Comparison of ENCODE assay signal across 14 cellular contexts in the genomic region with DNA sequence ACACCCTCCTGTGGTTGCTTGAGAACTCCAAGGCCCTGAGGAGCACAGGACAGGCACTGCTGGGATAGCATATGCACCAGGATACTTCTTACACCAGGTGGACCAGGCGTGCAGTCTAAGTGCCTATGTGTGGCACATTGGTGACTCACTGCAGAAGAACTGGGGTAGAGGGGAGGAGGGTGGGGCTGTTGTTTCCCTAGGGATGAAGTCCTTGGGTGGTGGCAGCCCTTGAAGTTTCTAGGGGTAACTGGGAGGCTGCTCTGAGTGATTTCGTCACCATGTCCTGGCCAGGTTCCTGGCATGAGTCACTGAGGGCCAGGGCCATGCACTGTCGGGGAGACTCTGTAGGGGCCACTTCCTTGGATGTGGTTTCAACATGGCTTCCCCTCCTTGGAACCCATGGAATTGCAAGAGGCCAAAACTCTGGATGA. TPM values are rescaled to one million over a fixed set of nuclear protein-coding genes. Genes with fewer than 3 reads are reported as not detected.
A peak's percentile ranks its signal among the peaks of the same experiment; 100 is the strongest.
DNase-seq lines count a peak whose midpoint lies in the region; ATAC-seq, FAIRE-seq and TF ChIP-seq lines count a peak whose summit lies in the region.
"Had no signal": no experiment of that assay in that cellular context is flagged by ENCODE, and none has a peak within 500 bp of the region (broad histone marks: within the 10 kb centered on the region; RNA-seq: fewer than 3 reads in every experiment).

No MANE protein-coding gene starts in this region.

- H3K27me3 ChIP-seq in breast epithelium: no peaks in the 10 kb centered on the region
- H3K27me3 ChIP-seq in kidney epithelial cell (ENCODE audit: control insufficient read depth, insufficient read depth, low read length): no peaks in the 10 kb centered on the region
- H3K27me3 ChIP-seq: ovary had no signal

- no peak for ATAC-seq in HG02885 (IDR thresholded peaks at IDR 0.05; ENCODE audit: poor library complexity, unreplicated experiment)
- no peak for ATAC-seq in GM19035 (IDR thresholded peaks at IDR 0.05; ENCODE audit: unreplicated experiment)
- ATAC-seq: activated CD8-positive, alpha-beta T cell treated with anti-CD3 and anti-CD28 coated beads, Interleukin-2, amount 10 ng/mL, durations not matched to agents 7 days and 5 days had no signal

- H3K36me3 ChIP-seq in breast epithelium (no peaks in the 10 kb centered on the region), kidney epithelial cell (ENCODE audit: control insufficient read depth, insufficient read depth, low read length) (no peaks in the 10 kb centered on the region)
- H3K36me3 ChIP-seq: ovary had no signal

- CTCF ChIA-PET in MCF 10A (lab: Yijun Ruan, JAX): interaction anchor here (0.5 to 11.8 kb wide), 6 partner anchors 9 to 222 kb away, joined by 3 to 297 read pairs (median 4); no protein-coding TSS in a partner anchor

- no peaks in the 10 kb centered on the region for H3K36me3 Mint-ChIP-seq in MCF 10A (ENCODE audit: insufficient read depth, unreplicated experiment)
- peaks cover 52% of the 10 kb centered on the region for H3K36me3 Mint-ChIP-seq in dendritic cell treated with granulocyte-macrophage colony-stimulating factor and Interleukin-4, amounts not matched to agents 40 ng/mL and 50 ng/mL, for 4 days (ENCODE audit: low read depth)
- H3K36me3 Mint-ChIP-seq: brain had no signal

- H3K4me1 ChIP-seq in breast epithelium: peaks cover 3 to 10% of the 10 kb centered on the region in 2 donors

- intact Hi-C loops in MCF 10A (cut with micrococcal nuclease): no loop called here
- intact Hi-C loops in breast epithelium (cut with DNase I; ENCODE audit: low total_unique reads): no loop called here
- intact Hi-C loops in dendritic cell treated with granulocyte-macrophage colony-stimulating factor and Interleukin-4, amounts not matched to agents 40 ng/mL and 50 ng/mL, for 4 days (cut with micrococcal nuclease): no loop called here

- no peak overlapping the region for H3K4me3 Mint-ChIP-seq in MCF 10A (ENCODE audit: unreplicated experiment)
- H3K4me3 Mint-ChIP-seq in dendritic cell treated with granulocyte-macrophage colony-stimulating factor and Interleukin-4, amounts not matched to agents 40 ng/mL and 50 ng/mL, for 4 days: no peak overlapping the region
- H3K4me3 Mint-ChIP-seq: activated CD8-positive, alpha-beta T cell treated with anti-CD3 and anti-CD28 coated beads, Interleukin-2, amount 10 ng/mL, durations not matched to agents 7 days and 5 days; brain had no signal

- TF ChIP-seq CTCF in MCF 10A (IDR thresholded peaks at IDR 0.05; ENCODE audit: unreplicated experiment) (no peak), breast epithelium (IDR thresholded peaks at IDR 0.05) (no peak), kidney epithelial cell (IDR thresholded peaks at IDR 0.05; ENCODE audit: insufficient read depth, low read length, poor library complexity, severe bottlenecking) (no peak)

- no peaks in the 10 kb centered on the region for H3K27me3 Mint-ChIP-seq in MCF 10A (ENCODE audit: insufficient read depth, unreplicated experiment)
- H3K27me3 Mint-ChIP-seq in dendritic cell treated with granulocyte-macrophage colony-stimulating factor and Interleukin-4, amounts not matched to agents 40 ng/mL and 50 ng/mL, for 4 days: no peaks in the 10 kb centered on the region

- H3K4me1 Mint-ChIP-seq in MCF 10A (ENCODE audit: insufficient read depth, unreplicated experiment): peaks cover 53% of the 10 kb centered on the region
- peaks cover 34% of the 10 kb centered on the region for H3K4me1 Mint-ChIP-seq in dendritic cell treated with granulocyte-macrophage colony-stimulating factor and Interleukin-4, amounts not matched to agents 40 ng/mL and 50 ng/mL, for 4 days (ENCODE audit: low read depth)

- no peaks in the 10 kb centered on the region for H3K9me3 ChIP-seq in breast epithelium
- H3K9me3 ChIP-seq: ovary had no signal

- DNase-seq in MCF 10A (ENCODE audit: unreplicated experiment) (peak; percentile 95), breast epithelium (ENCODE audit: low spot score in 2 of 2) (no peak), kidney epithelial cell (ENCODE audit: low read depth) (peak; percentile 45), DMS 273 (lab: John Stamatoyannopoulos, UW; ENCODE audit: unreplicated experiment) (no peak), frontal cortex (ENCODE audit: low spot score in 2 of 2) (no peak)
- DNase-seq: 8988T; activated CD8-positive, alpha-beta T cell treated with anti-CD3 and anti-CD28 coated beads, Interleukin-2, amount 10 ng/mL, durations not matched to agents 7 days and 5 days; NCI-H1436; ovary; SIG-M5 had no signal

- H3K4me3 ChIP-seq in breast epithelium (no peak overlapping the region), kidney epithelial cell (ENCODE audit: low read depth, low read length) (no peak overlapping the region)
- H3K4me3 ChIP-seq: ovary had no signal

- H3K9me3 Mint-ChIP-seq in MCF 10A (ENCODE audit: unreplicated experiment): no peaks in the 10 kb centered on the region
- H3K9me3 Mint-ChIP-seq in dendritic cell treated with granulocyte-macrophage colony-stimulating factor and Interleukin-4, amounts not matched to agents 40 ng/mL and 50 ng/mL, for 4 days: no peaks in the 10 kb centered on the region
- H3K9me3 Mint-ChIP-seq: brain had no signal

- POLR2A ChIA-PET in MCF 10A (lab: Yijun Ruan, JAX): interaction anchor here (0.7 to 4.2 kb wide), 5 partner anchors 11 to 39 kb away, joined by 3 to 26 read pairs (median 3); no protein-coding TSS in a partner anchor

- no peak for FAIRE-seq in frontal cortex (lab: Jason Lieb, UNC)

- no TSS peak for BruUV-seq in MCF 10A (replicated peaks; lab: Mats Ljungman, UMichigan)

- H3K27ac ChIP-seq in breast epithelium: peak overlapping the region in 1 of 2 donors; percentile 50
- H3K27ac ChIP-seq: ovary had no signal

- no peak for TF ChIP-seq POLR2A in breast epithelium (IDR thresholded peaks at IDR 0.05)

- peak overlapping the region; percentile 75 for H3K27ac Mint-ChIP-seq in MCF 10A (ENCODE audit: low read depth, unreplicated experiment)
- H3K27ac Mint-ChIP-seq in dendritic cell treated with granulocyte-macrophage colony-stimulating factor and Interleukin-4, amounts not matched to agents 40 ng/mL and 50 ng/mL, for 4 days: peak overlapping the region; percentile 84
- H3K27ac Mint-ChIP-seq: activated CD8-positive, alpha-beta T cell treated with anti-CD3 and anti-CD28 coated beads, Interleukin-2, amount 10 ng/mL, durations not matched to agents 7 days and 5 days; brain had no signal

RNA-seq across cellular contexts. Expression of gene MYZAP, which starts 15.9 kb away (rescaled TPM):
- total RNA-seq in MCF 10A (2022) (0.96 and 1.3 TPM in 2 replicates), breast epithelium (10 to 100 TPM; 12.1 to 23.0 (median 16.7) TPM), kidney epithelial cell (0.21 and 0.27 TPM in 2 replicates), frontal cortex (1.6 TPM)
- total RNA-seq: activated CD8-positive, alpha-beta T cell treated with anti-CD3 and anti-CD28 coated beads, Interleukin-2, amount 10 ng/mL, durations not matched to agents 7 days and 5 days had no signal

Comparison
In these comparisons a context has a peak if more than half of its experiments do, and no peak if none do; other contexts are left out.
1. DNase-seq: peak in MCF 10A (single experiment) and kidney epithelial cell (single experiment); none in breast epithelium (0 of 2), DMS 273 (single experiment) and frontal cortex (0 of 2).